ENCODE assay signal across 14 cellular contexts in genomic region chr9:98095401-98095800, GRCh38. TPM values are rescaled to one million over a fixed set of nuclear protein-coding genes. Genes with fewer than 3 reads are reported as not detected.
DNase-seq lines count a peak whose midpoint lies in the region; ATAC-seq and TF ChIP-seq lines count a peak whose summit lies in the region.
"Had no signal": no experiment of that assay in that cellular context is flagged by ENCODE, and none has a peak within 500 bp of the region (broad histone marks: within the 10 kb centered on the region; RNA-seq: fewer than 3 reads in every experiment).

No MANE protein-coding gene starts in this region.

- H4K20me1 ChIP-seq in neural progenitor cell (ENCODE audit: low read depth) = no peaks in the 10 kb centered on the region

- no peaks in the 10 kb centered on the region for H3K9me3 Mint-ChIP-seq in CD4-positive, alpha-beta memory T cell
- H3K9me3 Mint-ChIP-seq in neural progenitor cell = no peaks in the 10 kb centered on the region
- H3K9me3 Mint-ChIP-seq in CD14-positive monocyte = peaks cover 0 to 2% (median 0%) of the 10 kb centered on the region in 7 donors
- H3K9me3 Mint-ChIP-seq: GM23338 had no signal

- peaks cover 35% of the 10 kb centered on the region for H3K36me3 ChIP-seq in CD4-positive, alpha-beta memory T cell (ENCODE audit: insufficient read depth, low read length)
- H3K36me3 ChIP-seq in neural progenitor cell (no peaks in the 10 kb centered on the region), aorta (ENCODE audit: control insufficient read depth in 1 of 2, insufficient read depth in 2 of 2, low read length in 1 of 2) (no peaks in the 10 kb centered on the region)

- H3K27me3 Mint-ChIP-seq in CD4-positive, alpha-beta memory T cell = no peaks in the 10 kb centered on the region
- H3K27me3 Mint-ChIP-seq in T-helper 17 cell (no peaks in the 10 kb centered on the region), neural progenitor cell (ENCODE audit: insufficient read depth, low read depth) (peaks cover 5% of the 10 kb centered on the region), CD14-positive monocyte (ENCODE audit: low read depth in 3 of 3) (no peaks in the 10 kb centered on the region)
- H3K27me3 Mint-ChIP-seq: B cell had no signal

- no peak overlapping the region for H3K4me3 ChIP-seq in CD4-positive, alpha-beta memory T cell (ENCODE audit: low read length in 2 of 2)
- H3K4me3 ChIP-seq in neural progenitor cell (no peak overlapping the region), aorta (ENCODE audit: low read length in 2 of 2) (no peak overlapping the region)
- H3K4me3 ChIP-seq: GM23338, PC-9 had no signal

- H3K4me3 Mint-ChIP-seq in CD4-positive, alpha-beta memory T cell = peak overlapping the region in 2 of 8 donors; percentile 17 to 52
- peak overlapping the region; percentile 15 for H3K4me3 Mint-ChIP-seq in T-helper 17 cell
- peak overlapping the region; percentile 62 for H3K4me3 Mint-ChIP-seq in neural progenitor cell
- no peak overlapping the region for H3K4me3 Mint-ChIP-seq in CD14-positive monocyte
- H3K4me3 Mint-ChIP-seq: B cell, GM23338 had no signal

- H3K79me2 ChIP-seq in neural progenitor cell (ENCODE audit: low read depth) = no peaks in the 10 kb centered on the region

- CTCF ChIA-PET in CD4-positive, alpha-beta memory T cell (lab: Charles Lee; ENCODE audit: partially characterized antibody) = interaction anchor here (3.0 to 4.2 kb wide), 2 partner anchors 22 to 23 kb away, joined by 14 to 17 read pairs; partner anchors contain the start of gene TRIM14

- TF ChIP-seq CTCF in neural progenitor cell (IDR thresholded peaks at IDR 0.05) (no peak), CD14-positive monocyte (IDR thresholded peaks at IDR 0.05) (no peak)

- POLR2A ChIA-PET in CD4-positive, alpha-beta memory T cell (lab: Charles Lee; ENCODE audit: partially characterized antibody) = interaction anchor here (0.9 to 18.2 kb wide), 3 partner anchors 11 to 162 kb away, joined by 3 to 412 read pairs (median 7); partner anchors contain the start of gene TRIM14

- H3K27ac Mint-ChIP-seq in CD4-positive, alpha-beta memory T cell = peak overlapping the region in 6 of 7 donors; percentile 41 to 91 (median 80)
- H3K27ac Mint-ChIP-seq in T-helper 17 cell (peak overlapping the region; percentile 91), neural progenitor cell (no peak overlapping the region), CD14-positive monocyte (peak overlapping the region in 1 of 7 donors; percentile 74)
- H3K27ac Mint-ChIP-seq: B cell, GM23338 had no signal

- no peak overlapping the region for H3K4me2 ChIP-seq in neural progenitor cell
- H3K4me2 ChIP-seq: GM23338, PC-9 had no signal

- peaks cover 46 to 82% (median 66%) of the 10 kb centered on the region in 4 donors for H3K4me1 Mint-ChIP-seq in CD4-positive, alpha-beta memory T cell
- H3K4me1 Mint-ChIP-seq in T-helper 17 cell = peaks cover 55% of the 10 kb centered on the region
- peaks cover 18% of the 10 kb centered on the region for H3K4me1 Mint-ChIP-seq in neural progenitor cell
- peaks cover 15% of the 10 kb centered on the region for H3K4me1 Mint-ChIP-seq in CD14-positive monocyte

- H3K4me1 ChIP-seq in CD4-positive, alpha-beta memory T cell (ENCODE audit: insufficient read depth, low read length) = peaks cover 67% of the 10 kb centered on the region
- H3K4me1 ChIP-seq in neural progenitor cell (peaks cover 16% of the 10 kb centered on the region), aorta (ENCODE audit: control insufficient read depth in 1 of 2, insufficient read depth in 2 of 2, low read length in 2 of 2) (no peaks in the 10 kb centered on the region)

- intact Hi-C loops in CD4-positive, alpha-beta memory T cell (cut with micrococcal nuclease) = no loop called here
- intact Hi-C loops in aorta (cut with DNase I) (no loop called here), CD14-positive monocyte (cut with micrococcal nuclease) (no loop called here)

- DNase-seq in activated CD8-positive, alpha-beta memory T cell treated with anti-CD3 and anti-CD28 coated beads, Interleukin-2, amount 50 U/mL, for 48 hours = peak; percentile 33
- no peak for DNase-seq in activated CD8-positive, alpha-beta memory T cell treated with anti-CD3 and anti-CD28 coated beads for 24 hours
- DNase-seq in CD4-positive, alpha-beta memory T cell = no peak
- no peak for DNase-seq in T-helper 17 cell
- DNase-seq in neural progenitor cell (ENCODE audit: low spot score) = no peak
- DNase-seq in aorta = no peak
- DNase-seq in CD14-positive monocyte (ENCODE audit: low spot score) = no peak
- DNase-seq: EL, NCI-H1436 treated with DMSO at 0.1 percent for 48 hours, NCI-H2227 treated with DMSO at 0.1 percent for 48 hours, NCI-H526 treated with DMSO at 0.1 percent for 48 hours, PC-9 had no signal

- H2AFZ ChIP-seq in neural progenitor cell (replicated peaks) = no peak overlapping the region
- H2AFZ ChIP-seq: GM23338, PC-9 had no signal

- peaks cover 61 to 71% of the 10 kb centered on the region in 2 donors for H3K36me3 Mint-ChIP-seq in CD4-positive, alpha-beta memory T cell
- H3K36me3 Mint-ChIP-seq in T-helper 17 cell (ENCODE audit: low read depth) = peaks cover 19% of the 10 kb centered on the region
- H3K36me3 Mint-ChIP-seq in neural progenitor cell = no peaks in the 10 kb centered on the region
- H3K36me3 Mint-ChIP-seq in CD14-positive monocyte = peaks cover 70 to 94% of the 10 kb centered on the region in 2 donors

- no peak overlapping the region for H3K9ac ChIP-seq in neural progenitor cell

- WGBS in aorta, 2 donors = 92 to 94% methylated on average over 7 of the region's 7 CpGs

- no peak for ATAC-seq in T-helper 17 cell
- no peak for ATAC-seq in aorta (ENCODE audit: low FRiP score)
- ATAC-seq: GM23338 had no signal

- no peak overlapping the region for H3K27ac ChIP-seq in CD4-positive, alpha-beta memory T cell (ENCODE audit: low read depth, low read length)
- H3K27ac ChIP-seq in neural progenitor cell = no peak overlapping the region
- no peak overlapping the region for H3K27ac ChIP-seq in aorta (ENCODE audit: low read depth in 1 of 2, low read length in 2 of 2)
- H3K27ac ChIP-seq: PC-9 had no signal

- no peaks in the 10 kb centered on the region for H3K27me3 ChIP-seq in CD4-positive, alpha-beta memory T cell (ENCODE audit: insufficient read depth, low read length)
- no peaks in the 10 kb centered on the region for H3K27me3 ChIP-seq in neural progenitor cell
- no peaks in the 10 kb centered on the region for H3K27me3 ChIP-seq in aorta (ENCODE audit: control insufficient read depth in 1 of 2, insufficient read depth in 2 of 2, low read length in 1 of 2)

- peaks cover 5% of the 10 kb centered on the region for H3F3A ChIP-seq in neural progenitor cell (ENCODE audit: low read depth)

- H3K9me3 ChIP-seq in CD4-positive, alpha-beta memory T cell (ENCODE audit: control insufficient read depth in 1 of 2, low read length in 2 of 2) = no peaks in the 10 kb centered on the region
- H3K9me3 ChIP-seq in T-helper 17 cell (ENCODE audit: control insufficient read depth, low read length, poor library complexity, severe bottlenecking) = no peaks in the 10 kb centered on the region
- H3K9me3 ChIP-seq in neural progenitor cell (ENCODE audit: low read depth) = no peaks in the 10 kb centered on the region
- H3K9me3 ChIP-seq in aorta (ENCODE audit: control insufficient read depth, low read length) = no peaks in the 10 kb centered on the region

RNA-seq across cellular contexts. Expression of gene TRIM14, which starts 23.6 kb away (rescaled TPM):
- total RNA-seq in CD4-positive, alpha-beta memory T cell = 10 to 100 TPM; 86.1 to 86.2 TPM
- 10 to 100 TPM; 41.4 to 84.7 TPM for polyA plus RNA-seq in CD4-positive, alpha-beta memory T cell
- total RNA-seq in T-helper 17 cell (10 to 100 TPM; 63.8 to 64.6 TPM), neural progenitor cell (ENCODE audit: low replicate concordance) (0.17 and 2.7 TPM in 2 replicates), aorta (10 to 100 TPM in 1 of 2 donors, 1 to 10 TPM in 1; 8.5 to 17.6 TPM)
- polyA plus RNA-seq in aorta (1 to 10 TPM; 1.5 to 5.6 TPM), CD14-positive monocyte (10 to 100 TPM; 23.0 to 28.5 TPM)

RNA-seq across cellular contexts. Expression of gene NANS, which starts 38.9 kb away (rescaled TPM):
- 10 to 100 TPM; 22.1 to 23.2 TPM for total RNA-seq in CD4-positive, alpha-beta memory T cell
- 10 to 100 TPM; 34.6 to 55.3 TPM for polyA plus RNA-seq in CD4-positive, alpha-beta memory T cell
- total RNA-seq in T-helper 17 cell (10 to 100 TPM; 38.1 to 44.9 TPM), neural progenitor cell (ENCODE audit: low replicate concordance) (13.0 and 17.0 TPM in 2 replicates), aorta (10 to 100 TPM; 40.8 to 47.3 TPM)
- polyA plus RNA-seq in aorta (10 to 100 TPM; 39.2 to 57.1 TPM), CD14-positive monocyte (100 to 1,000 TPM in 1 of 2 donors, 10 to 100 TPM in 1; 95.9 to 109 TPM)

Comparison
In these comparisons a context has a peak if more than half of its experiments do, and no peak if none do; other contexts are left out.
1. H3K4me3 Mint-ChIP-seq: peak in T-helper 17 cell (single experiment) and neural progenitor cell (single experiment); none in CD14-positive monocyte (0 of 2).